Comparison of ENCODE assay signal across 8 cellular contexts in the genomic region with DNA sequence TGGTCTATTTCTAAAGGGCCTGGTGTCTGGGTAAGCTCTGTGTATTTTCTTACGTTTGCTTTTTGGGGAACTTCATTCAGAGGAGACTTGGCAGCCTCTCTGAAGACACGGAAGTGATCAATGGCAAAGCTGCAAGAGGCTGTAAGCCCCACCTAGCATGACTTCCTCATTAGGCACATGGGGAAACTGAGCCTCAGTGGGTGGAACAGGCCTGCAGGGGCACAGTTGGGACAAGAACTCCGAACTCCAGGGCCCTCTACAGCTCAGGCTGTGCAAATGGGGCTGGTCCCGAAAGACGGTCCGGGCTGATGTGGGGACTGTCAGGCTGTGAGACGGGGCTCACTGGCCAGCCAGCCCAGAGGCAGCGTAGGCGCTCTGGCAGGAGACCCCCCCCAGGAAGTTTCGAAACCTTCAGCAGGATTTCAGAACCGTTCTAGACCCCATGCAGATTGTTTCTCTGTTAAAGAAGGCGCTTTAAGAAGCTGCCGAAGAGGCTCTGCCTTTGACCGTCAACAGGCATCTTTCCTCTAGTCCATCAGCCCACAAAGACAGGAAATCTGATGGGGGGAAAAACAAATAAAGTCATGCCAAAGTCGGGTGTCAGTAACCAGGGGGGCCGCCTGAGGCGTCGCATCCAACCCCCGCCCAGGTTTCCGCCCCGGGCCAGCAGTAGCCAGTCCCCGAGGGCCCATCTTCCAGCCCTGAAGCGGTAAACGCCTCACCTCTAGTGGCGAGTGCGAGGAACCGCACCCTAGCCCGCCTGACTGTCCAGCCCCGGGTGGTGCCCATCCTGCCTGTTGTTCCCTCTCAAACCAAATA.
DNase-seq lines count a peak whose midpoint lies in the region; ATAC-seq, FAIRE-seq and TF ChIP-seq lines count a peak whose summit lies in the region.

No MANE protein-coding gene starts in this region.

- H3K9me3 Mint-ChIP-seq in activated CD4-positive, alpha-beta memory T cell treated with anti-CD3 and anti-CD28 coated beads, Interleukin-2, amount 10 ng/mL, durations not matched to agents 7 days and 5 days: no peaks in the 10 kb centered on the region
- H3K9me3 Mint-ChIP-seq in naive thymus-derived CD8-positive, alpha-beta T cell: no peaks in the 10 kb centered on the region

- H3K9ac ChIP-seq in endothelial cell of umbilical vein (replicated peaks; ENCODE audit: extremely low read depth, insufficient read depth, low read length): no peak overlapping the region

- TF ChIP-seq CTCF in AG04449 (IDR thresholded peaks at IDR 0.05; ENCODE audit: insufficient read depth, low read length, missing control alignments): peak; percentile 93
- peak; percentile 79 for TF ChIP-seq CTCF in LNCAP (IDR thresholded peaks at IDR 0.05)
- TF ChIP-seq CTCF in endothelial cell of umbilical vein (IDR thresholded peaks at IDR 0.05; ENCODE audit: extremely low read depth in 1 of 2, insufficient read depth in 1 of 2, low read depth in 1 of 2, low read length in 2 of 2): peak; percentile 74 to 95
- peak in 2 of 3 experiments; percentile 68 to 71 for TF ChIP-seq CTCF in testis (IDR thresholded peaks at IDR 0.05)

- no peak for FAIRE-seq in endothelial cell of umbilical vein (lab: Jason Lieb, UNC)

- intact Hi-C loops in endothelial cell of umbilical vein (cut with micrococcal nuclease): loop anchor here (2.0 to 10.0 kb wide), 3 partner anchors 74 to 190 kb away; no protein-coding TSS in a partner anchor
- intact Hi-C loops in testis (cut with DNase I; ENCODE audit: low total_unique reads): no loop called here

- dilution Hi-C loops in endothelial cell of umbilical vein (cut with MboI; ENCODE audit: extremely low pct_ligation_motif_present, low sequenced_read_pairs): no loop called here

- H3K9me3 ChIP-seq in endothelial cell of umbilical vein (replicated peaks; ENCODE audit: control insufficient read depth, insufficient read depth, low read length) (no peaks in the 10 kb centered on the region), testis (no peaks in the 10 kb centered on the region)

- DNase-seq in AG04449 (ENCODE audit: low read depth, low spot score): no peak
- peak; percentile 60 for DNase-seq in GM19238 (ENCODE audit: insufficient read length, low spot score)
- peak; percentile 60 for DNase-seq in activated CD4-positive, alpha-beta memory T cell treated with anti-CD3 and anti-CD28 coated beads, Interleukin-2, amount 10 ng/mL, durations not matched to agents 7 days and 5 days
- DNase-seq in endothelial cell of umbilical vein (ENCODE audit: low read depth, low spot score): peak; percentile 64
- peak; percentile 13 to 70 (median 42) for DNase-seq in naive thymus-derived CD8-positive, alpha-beta T cell
- peak; percentile 34 for DNase-seq in testis
- no peak for DNase-seq in NCI-H1694 (lab: John Stamatoyannopoulos, UW)

- POLR2A ChIA-PET in AG04449 (lab: Yijun Ruan, JAX): no interaction called here
- POLR2A ChIA-PET in activated CD4-positive, alpha-beta memory T cell treated with anti-CD3 and anti-CD28 coated beads, Interleukin-2, amount 10 ng/mL, durations not matched to agents 7 days and 5 days (lab: Charles Lee): no interaction called here
- POLR2A ChIA-PET in endothelial cell of umbilical vein (lab: Charles Lee): no interaction called here
- POLR2A ChIA-PET in naive thymus-derived CD8-positive, alpha-beta T cell (lab: Charles Lee): interaction anchor here (0.6 to 0.8 kb wide), 2 partner anchors 111 to 485 kb away, joined by 3 read pairs; no protein-coding TSS in a partner anchor

- TF ChIP-seq POLR2A in endothelial cell of umbilical vein (IDR thresholded peaks at IDR 0.05; ENCODE audit: low read depth, low read length) (no peak), testis (IDR thresholded peaks at IDR 0.05) (no peak)

- peak overlapping the region; percentile 41 for H2AFZ ChIP-seq in endothelial cell of umbilical vein (ENCODE audit: low read depth, low read length)

- 46 to 55% methylated on average over 18 to 29 of the region's 29 CpGs for WGBS in testis, 2 donors

- H3K4me1 ChIP-seq in endothelial cell of umbilical vein (ENCODE audit: control insufficient read depth, extremely low read depth, insufficient read depth, low read length) (peaks cover 4% of the 10 kb centered on the region), testis (no peaks in the 10 kb centered on the region)

- no peak overlapping the region for H3K27ac Mint-ChIP-seq in activated CD4-positive, alpha-beta memory T cell treated with anti-CD3 and anti-CD28 coated beads, Interleukin-2, amount 10 ng/mL, durations not matched to agents 7 days and 5 days
- H3K27ac Mint-ChIP-seq in naive thymus-derived CD8-positive, alpha-beta T cell: peak overlapping the region in 4 of 10 donors; percentile 59 to 74 (median 66)

- CTCF ChIA-PET in AG04449 (lab: Yijun Ruan, JAX) (interaction anchor here (0.7 to 2.1 kb wide), 17 partner anchors 10 to 1242 kb away, joined by 3 to 10 read pairs (median 3); no protein-coding TSS in a partner anchor), endothelial cell of umbilical vein (lab: Charles Lee) (interaction anchor here (0.8 to 3.5 kb wide), 14 partner anchors 10 to 317 kb away, joined by 3 to 19 read pairs (median 4); no protein-coding TSS in a partner anchor)
- CTCF ChIA-PET in activated CD4-positive, alpha-beta memory T cell treated with anti-CD3 and anti-CD28 coated beads, Interleukin-2, amount 10 ng/mL, durations not matched to agents 7 days and 5 days (lab: Charles Lee): interaction anchor here (0.8 to 1.3 kb wide), 5 partner anchors 9 to 80 kb away, joined by 3 to 5 read pairs (median 4); no protein-coding TSS in a partner anchor

- H3K9me1 ChIP-seq in endothelial cell of umbilical vein (replicated peaks; ENCODE audit: control insufficient read depth, extremely low read depth, insufficient read depth, low read length): no peaks in the 10 kb centered on the region

- H3K79me2 ChIP-seq in endothelial cell of umbilical vein (ENCODE audit: control insufficient read depth, insufficient read depth, low read length): no peaks in the 10 kb centered on the region

- peaks cover 26% of the 10 kb centered on the region for H3K4me1 Mint-ChIP-seq in activated CD4-positive, alpha-beta memory T cell treated with anti-CD3 and anti-CD28 coated beads, Interleukin-2, amount 10 ng/mL, durations not matched to agents 7 days and 5 days
- peaks cover 9 to 53% (median 15%) of the 10 kb centered on the region in 4 donors for H3K4me1 Mint-ChIP-seq in naive thymus-derived CD8-positive, alpha-beta T cell

- no peaks in the 10 kb centered on the region for H3K36me3 ChIP-seq in endothelial cell of umbilical vein (ENCODE audit: control insufficient read depth in 2 of 2, extremely low read depth in 1 of 2, insufficient read depth in 2 of 2, low read length in 2 of 2)
- no peaks in the 10 kb centered on the region for H3K36me3 ChIP-seq in testis (ENCODE audit: low read depth, missing control alignments)

- H3K4me3 ChIP-seq in AG04449 (ENCODE audit: low read depth, low read length) (no peak overlapping the region; the same call in 1 of the 2 replicates), endothelial cell of umbilical vein (replicated peaks in 1 of 3; ENCODE audit: insufficient read depth in 1 of 3, low read depth in 1 of 3, low read length in 3 of 3) (no peak overlapping the region), testis (no peak overlapping the region)

- no peaks in the 10 kb centered on the region for H3K27me3 ChIP-seq in endothelial cell of umbilical vein (ENCODE audit: control insufficient read depth in 2 of 2, insufficient read depth in 2 of 2, low read length in 2 of 2)
- H3K27me3 ChIP-seq in testis: no peaks in the 10 kb centered on the region

- no peaks in the 10 kb centered on the region for H3K36me3 Mint-ChIP-seq in activated CD4-positive, alpha-beta memory T cell treated with anti-CD3 and anti-CD28 coated beads, Interleukin-2, amount 10 ng/mL, durations not matched to agents 7 days and 5 days (ENCODE audit: low read depth)
- no peaks in the 10 kb centered on the region for H3K36me3 Mint-ChIP-seq in naive thymus-derived CD8-positive, alpha-beta T cell

- H3K27me3 Mint-ChIP-seq in activated CD4-positive, alpha-beta memory T cell treated with anti-CD3 and anti-CD28 coated beads, Interleukin-2, amount 10 ng/mL, durations not matched to agents 7 days and 5 days: peaks cover 8% of the 10 kb centered on the region
- peaks cover 1 to 11% (median 10%) of the 10 kb centered on the region in 5 donors for H3K27me3 Mint-ChIP-seq in naive thymus-derived CD8-positive, alpha-beta T cell

- no peaks in the 10 kb centered on the region for H4K20me1 ChIP-seq in endothelial cell of umbilical vein (replicated peaks; ENCODE audit: control insufficient read depth, extremely low read depth, insufficient read depth, low read length)

- BruUV-seq in endothelial cell of umbilical vein (replicated peaks; lab: Mats Ljungman, UMichigan): no TSS peak

- H3K4me3 Mint-ChIP-seq in activated CD4-positive, alpha-beta memory T cell treated with anti-CD3 and anti-CD28 coated beads, Interleukin-2, amount 10 ng/mL, durations not matched to agents 7 days and 5 days: no peak overlapping the region
- peak overlapping the region; percentile 67 to 84 (median 78) for H3K4me3 Mint-ChIP-seq in naive thymus-derived CD8-positive, alpha-beta T cell

- H3K4me2 ChIP-seq in endothelial cell of umbilical vein (ENCODE audit: insufficient read depth, low read length): peak overlapping the region; percentile 58

- peak; percentile 83 to 95 for ATAC-seq in naive thymus-derived CD8-positive, alpha-beta T cell

- H3K27ac ChIP-seq in endothelial cell of umbilical vein (ENCODE audit: insufficient read depth, low read depth, low read length) (no peak overlapping the region), testis (no peak overlapping the region)

TF ChIP-seq in endothelial cell of umbilical vein, 7 proteins besides CTCF, POLR2A, EP300 and RAD21:
- TF ChIP-seq POLR2AphosphoS5 (IDR thresholded peaks at IDR 0.05; ENCODE audit: insufficient read depth, low read depth, low read length) (no peak), EZH2 (IDR thresholded peaks at IDR 0.05; ENCODE audit: borderline replicate concordance, low read depth, low read length, severe bottlenecking) (no peak), GATA2 (IDR thresholded peaks at IDR 0.05; ENCODE audit: insufficient read depth, insufficient read length, low read depth, low read length) (no peak), MYC (IDR thresholded peaks at IDR 0.05; ENCODE audit: low read depth, low read length) (no peak), JUN (IDR thresholded peaks at IDR 0.05; ENCODE audit: borderline replicate concordance, insufficient read depth, insufficient read length, low read depth) (no peak), FOS (IDR thresholded peaks at IDR 0.05; ENCODE audit: borderline replicate concordance, insufficient read depth, low read length) (no peak)
- TF ChIP-seq, protein P1, sequence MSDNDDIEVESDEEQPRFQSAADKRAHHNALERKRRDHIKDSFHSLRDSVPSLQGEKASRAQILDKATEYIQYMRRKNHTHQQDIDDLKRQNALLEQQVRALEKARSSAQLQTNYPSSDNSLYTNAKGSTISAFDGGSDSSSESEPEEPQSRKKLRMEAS (IDR thresholded peaks at IDR 0.05; ENCODE audit: insufficient read depth, insufficient read length): no peak

Comparison
In these comparisons a context has a peak if more than half of its experiments do, and no peak if none do; other contexts are left out.
1. DNase-seq: peak in GM19238 (single experiment), activated CD4-positive, alpha-beta memory T cell treated with anti-CD3 and anti-CD28 coated beads, Interleukin-2, amount 10 ng/mL, durations not matched to agents 7 days and 5 days (single experiment), endothelial cell of umbilical vein (single experiment), naive thymus-derived CD8-positive, alpha-beta T cell (10 of 10) and testis (single experiment); none in AG04449 (single experiment) and NCI-H1694 (single experiment).
2. Peak in every context shown above with its lines, with median percentiles within 50 percentile points of each other: CTCF ChIP-seq.